1 cellular context compared by ENCODE assay signal in genomic region chrX:2715066-2715600, GRCh38.
TF ChIP-seq lines count a peak whose summit lies in the region.

No MANE protein-coding gene starts in this region.

TF ChIP-seq in WTC11, 78 proteins besides CTCF, POLR2A, EP300 and RAD21 (continued from another document):
- TF ChIP-seq, protein P1, sequence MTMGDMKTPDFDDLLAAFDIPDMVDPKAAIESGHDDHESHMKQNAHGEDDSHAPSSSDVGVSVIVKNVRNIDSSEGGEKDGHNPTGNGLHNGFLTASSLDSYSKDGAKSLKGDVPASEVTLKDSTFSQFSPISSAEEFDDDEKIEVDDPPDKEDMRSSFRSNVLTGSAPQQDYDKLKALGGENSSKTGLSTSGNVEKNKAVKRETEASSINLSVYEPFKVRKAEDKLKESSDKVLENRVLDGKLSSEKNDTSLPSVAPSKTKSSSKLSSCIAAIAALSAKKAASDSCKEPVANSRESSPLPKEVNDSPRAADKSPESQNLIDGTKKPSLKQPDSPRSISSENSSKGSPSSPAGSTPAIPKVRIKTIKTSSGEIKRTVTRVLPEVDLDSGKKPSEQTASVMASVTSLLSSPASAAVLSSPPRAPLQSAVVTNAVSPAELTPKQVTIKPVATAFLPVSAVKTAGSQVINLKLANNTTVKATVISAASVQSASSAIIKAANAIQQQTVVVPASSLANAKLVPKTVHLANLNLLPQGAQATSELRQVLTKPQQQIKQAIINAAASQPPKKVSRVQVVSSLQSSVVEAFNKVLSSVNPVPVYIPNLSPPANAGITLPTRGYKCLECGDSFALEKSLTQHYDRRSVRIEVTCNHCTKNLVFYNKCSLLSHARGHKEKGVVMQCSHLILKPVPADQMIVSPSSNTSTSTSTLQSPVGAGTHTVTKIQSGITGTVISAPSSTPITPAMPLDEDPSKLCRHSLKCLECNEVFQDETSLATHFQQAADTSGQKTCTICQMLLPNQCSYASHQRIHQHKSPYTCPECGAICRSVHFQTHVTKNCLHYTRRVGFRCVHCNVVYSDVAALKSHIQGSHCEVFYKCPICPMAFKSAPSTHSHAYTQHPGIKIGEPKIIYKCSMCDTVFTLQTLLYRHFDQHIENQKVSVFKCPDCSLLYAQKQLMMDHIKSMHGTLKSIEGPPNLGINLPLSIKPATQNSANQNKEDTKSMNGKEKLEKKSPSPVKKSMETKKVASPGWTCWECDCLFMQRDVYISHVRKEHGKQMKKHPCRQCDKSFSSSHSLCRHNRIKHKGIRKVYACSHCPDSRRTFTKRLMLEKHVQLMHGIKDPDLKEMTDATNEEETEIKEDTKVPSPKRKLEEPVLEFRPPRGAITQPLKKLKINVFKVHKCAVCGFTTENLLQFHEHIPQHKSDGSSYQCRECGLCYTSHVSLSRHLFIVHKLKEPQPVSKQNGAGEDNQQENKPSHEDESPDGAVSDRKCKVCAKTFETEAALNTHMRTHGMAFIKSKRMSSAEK (CRISPR knock-in tag; IDR thresholded peaks at IDR 0.05; ENCODE audit: borderline replicate concordance): no peak
- TF ChIP-seq RORB (CRISPR knock-in tag; IDR thresholded peaks at IDR 0.05): no peak
TF ChIP-seq in WTC11: peak in this region for 0.
